ENCODE assay signal across 42 cellular contexts in genomic region chr11:5243845-5244180, GRCh38. TPM values are rescaled to one million over a fixed set of nuclear protein-coding genes. Genes with fewer than 3 reads are reported as not detected.
"Had no signal": no experiment of that assay in that cellular context is flagged by ENCODE, and none has a peak within 500 bp of the region (broad histone marks: within the 10 kb centered on the region; RNA-seq: fewer than 3 reads in every experiment).

No MANE protein-coding gene starts in this region.

- H3K9me3 ChIP-seq: ascending aorta had no signal

- H3K27ac Mint-ChIP-seq: activated B cell treated with CpG ODN at 0.5 μM for 24 hours; activated CD4-positive, alpha-beta memory T cell treated with anti-CD3 and anti-CD28 coated beads for 36 hours; activated CD4-positive, alpha-beta T cell treated with anti-CD3 and anti-CD28 coated beads, Interleukin-2, amount 10 ng/mL, durations not matched to agents 24 days and 14 days; activated CD8-positive, alpha-beta T cell treated with anti-CD3 and anti-CD28 coated beads for 36 hours; activated naive CD4-positive, alpha-beta T cell treated with anti-CD3 and anti-CD28 coated beads, Interleukin-2, amount 10 ng/mL, durations not matched to agents 7 days and 5 days; activated naive CD4-positive, alpha-beta T cell treated with anti-CD3 and anti-CD28 coated beads, Interleukin-2, amount 50 U/mL, for 24 hours; activated naive CD8-positive, alpha-beta T cell; activated naive CD8-positive, alpha-beta T cell treated with anti-CD3 and anti-CD28 coated beads, Interleukin-2, amount 10 ng/mL, durations not matched to agents 7 days and 5 days; activated naive CD8-positive, alpha-beta T cell treated with anti-CD3 and anti-CD28 coated beads, Interleukin-2, amount 50 U/mL, for 24 hours; activated T-cell treated with anti-CD3 and anti-CD28 coated beads, Interleukin-2, amount 50 U/mL, for 72 hours; activated T-helper 1 cell treated with anti-CD3 and anti-CD28 coated beads, Interleukin-12 subunit alpha, Interleukin-12 subunit beta, Interleukin-2, Interleukin-4 antibody, amounts not matched to agents 30 ng/mL and 10 ng/mL and 1 ng/mL, durations not matched to agents 14 hours and 24 hours and 36 hours; activated T-helper 2 cell treated with anti-CD3 and anti-CD28 coated beads, Interferon-gamma antibody, Interleukin-2, Interleukin-4, amounts not matched to agents 10 μg/mL and 5 μg/mL and 100 μg/mL, durations not matched to agents 14 hours and 24 hours and 36 hours; brain; T-helper 1 cell treated with Interleukin-12 subunit alpha and Interleukin-12 subunit beta and Interleukin-4 antibody, amounts not matched to agents 30 μg/mL and 1 μg/mL, for 36 hours; T-helper 2 cell treated with Interferon-gamma antibody and Interleukin-4, amounts not matched to agents 5 μg/mL and 100 μg/mL, for 36 hours had no signal

- H3K4me1 ChIP-seq: ascending aorta had no signal

- H3K27ac ChIP-seq: ascending aorta, cardiac muscle cell, VCaP had no signal

- H3K4me3 ChIP-seq: ascending aorta, cardiac muscle cell had no signal

- FAIRE-seq: TTC549 had no signal

- H3K36me3 Mint-ChIP-seq: activated CD4-positive, alpha-beta memory T cell treated with anti-CD3 and anti-CD28 coated beads for 36 hours; activated naive CD4-positive, alpha-beta T cell treated with anti-CD3 and anti-CD28 coated beads, Interleukin-2, amount 10 ng/mL, durations not matched to agents 7 days and 5 days; activated naive CD4-positive, alpha-beta T cell treated with anti-CD3 and anti-CD28 coated beads, Interleukin-2, amount 50 U/mL, for 24 hours; activated naive CD8-positive, alpha-beta T cell; activated naive CD8-positive, alpha-beta T cell treated with anti-CD3 and anti-CD28 coated beads, Interleukin-2, amount 10 ng/mL, durations not matched to agents 7 days and 5 days; brain had no signal

- H3K9me3 Mint-ChIP-seq: activated B cell treated with CpG ODN at 0.5 μM for 24 hours; activated CD4-positive, alpha-beta memory T cell treated with anti-CD3 and anti-CD28 coated beads for 36 hours; activated CD4-positive, alpha-beta T cell treated with anti-CD3 and anti-CD28 coated beads, Interleukin-2, amount 10 ng/mL, durations not matched to agents 24 days and 14 days; activated CD8-positive, alpha-beta T cell treated with anti-CD3 and anti-CD28 coated beads for 36 hours; activated naive CD4-positive, alpha-beta T cell treated with anti-CD3 and anti-CD28 coated beads, Interleukin-2, amount 10 ng/mL, durations not matched to agents 7 days and 5 days; activated naive CD4-positive, alpha-beta T cell treated with anti-CD3 and anti-CD28 coated beads, Interleukin-2, amount 50 U/mL, for 24 hours; activated naive CD8-positive, alpha-beta T cell treated with anti-CD3 and anti-CD28 coated beads, Interleukin-2, amount 10 ng/mL, durations not matched to agents 7 days and 5 days; activated naive CD8-positive, alpha-beta T cell treated with anti-CD3 and anti-CD28 coated beads, Interleukin-2, amount 50 U/mL, for 24 hours; activated T-cell treated with anti-CD3 and anti-CD28 coated beads, Interleukin-2, amount 50 U/mL, for 4 hours; activated T-cell treated with anti-CD3 and anti-CD28 coated beads, Interleukin-2, amount 50 U/mL, for 72 hours; activated T-helper 1 cell treated with anti-CD3 and anti-CD28 coated beads, Interleukin-12 subunit alpha, Interleukin-12 subunit beta, Interleukin-2, Interleukin-4 antibody, amounts not matched to agents 30 ng/mL and 10 ng/mL and 1 ng/mL, durations not matched to agents 14 hours and 24 hours and 36 hours; activated T-helper 2 cell treated with anti-CD3 and anti-CD28 coated beads, Interferon-gamma antibody, Interleukin-2, Interleukin-4, amounts not matched to agents 10 μg/mL and 5 μg/mL and 100 μg/mL, durations not matched to agents 14 hours and 24 hours and 36 hours; brain; central memory CD8-positive, alpha-beta T cell; T-helper 1 cell treated with Interleukin-12 subunit alpha and Interleukin-12 subunit beta and Interleukin-4 antibody, amounts not matched to agents 30 μg/mL and 1 μg/mL, for 36 hours; T-helper 2 cell treated with Interferon-gamma antibody and Interleukin-4, amounts not matched to agents 5 μg/mL and 100 μg/mL, for 36 hours had no signal

- H3K27me3 Mint-ChIP-seq: activated CD4-positive, alpha-beta memory T cell treated with anti-CD3 and anti-CD28 coated beads for 36 hours; activated CD4-positive, alpha-beta T cell treated with anti-CD3 and anti-CD28 coated beads, Interleukin-2, amount 10 ng/mL, durations not matched to agents 24 days and 14 days; activated naive CD4-positive, alpha-beta T cell treated with anti-CD3 and anti-CD28 coated beads, Interleukin-2, amount 10 ng/mL, durations not matched to agents 7 days and 5 days; central memory CD8-positive, alpha-beta T cell had no signal

- DNase-seq: activated B cell treated with CpG ODN at 0.5 μM for 24 hours; activated CD4-positive, alpha-beta memory T cell treated with anti-CD3 and anti-CD28 coated beads for 36 hours; activated CD4-positive, alpha-beta T cell treated with anti-CD3 and anti-CD28 coated beads for 4 hours; activated CD4-positive, alpha-beta T cell treated with anti-CD3 and anti-CD28 coated beads, Interleukin-2, amount 10 ng/mL, durations not matched to agents 24 days and 14 days; activated CD4-positive, alpha-beta T cell treated with anti-CD3 and anti-CD28 coated beads, Interleukin-2, amount 50 U/mL, for 1 hour; activated CD4-positive, alpha-beta T cell treated with anti-CD3 and anti-CD28 coated beads, Interleukin-2, amount 50 U/mL, for 4 hours; activated CD4-positive, CD25-positive, alpha-beta regulatory T cell treated with anti-CD3 and anti-CD28 coated beads, Interleukin-2, amount 50 U/mL, for 72 hours; activated CD8-positive, alpha-beta memory T cell treated with anti-CD3 and anti-CD28 coated beads, Interleukin-2, amount 50 U/mL, for 4 hours; activated CD8-positive, alpha-beta T cell treated with anti-CD3 and anti-CD28 coated beads for 36 hours; activated effector memory CD4-positive, alpha-beta T cell treated with Interleukin-2 at 50 U/mL for 16 hours; activated gamma-delta T cell; activated naive CD4-positive, alpha-beta T cell treated with anti-CD3 and anti-CD28 coated beads, Interleukin-2, amount 10 ng/mL, durations not matched to agents 7 days and 5 days; activated naive CD4-positive, alpha-beta T cell treated with Interleukin-2 at 50 U/mL for 16 hours; activated naive CD8-positive, alpha-beta T cell treated with anti-CD3 and anti-CD28 coated beads, Interleukin-2, amount 10 ng/mL, durations not matched to agents 7 days and 5 days; activated naive CD8-positive, alpha-beta T cell treated with anti-CD3 and anti-CD28 coated beads, Interleukin-2, amount 50 U/mL, for 24 hours; activated T-cell treated with anti-CD3 and anti-CD28 coated beads for 4 hours; activated T-cell treated with anti-CD3 and anti-CD28 coated beads, Interleukin-2, amount 50 U/mL, for 1 hour; activated T-cell treated with anti-CD3 and anti-CD28 coated beads, Interleukin-2, amount 50 U/mL, for 4 hours; activated T-cell treated with anti-CD3 and anti-CD28 coated beads, Interleukin-2, amount 50 U/mL, for 72 hours; amygdala; anterior cingulate cortex; caudate nucleus; cerebellar nuclear complex; T-helper 1 cell; T-helper 2 cell; T-helper 9 cell had no signal

- H3K4me1 Mint-ChIP-seq: activated B cell treated with CpG ODN at 0.5 μM for 24 hours; activated CD4-positive, alpha-beta T cell treated with anti-CD3 and anti-CD28 coated beads, Interleukin-2, amount 10 ng/mL, durations not matched to agents 24 days and 14 days; activated naive CD4-positive, alpha-beta T cell treated with anti-CD3 and anti-CD28 coated beads, Interleukin-2, amount 10 ng/mL, durations not matched to agents 7 days and 5 days; activated naive CD4-positive, alpha-beta T cell treated with anti-CD3 and anti-CD28 coated beads, Interleukin-2, amount 50 U/mL, for 24 hours; activated naive CD8-positive, alpha-beta T cell treated with anti-CD3 and anti-CD28 coated beads, Interleukin-2, amount 10 ng/mL, durations not matched to agents 7 days and 5 days; activated naive CD8-positive, alpha-beta T cell treated with anti-CD3 and anti-CD28 coated beads, Interleukin-2, amount 50 U/mL, for 24 hours; brain; central memory CD8-positive, alpha-beta T cell had no signal

- H3K4me3 Mint-ChIP-seq: activated B cell treated with CpG ODN at 0.5 μM for 24 hours; activated CD4-positive, alpha-beta memory T cell treated with anti-CD3 and anti-CD28 coated beads for 36 hours; activated CD4-positive, alpha-beta T cell treated with anti-CD3 and anti-CD28 coated beads, Interleukin-2, amount 10 ng/mL, durations not matched to agents 24 days and 14 days; activated CD8-positive, alpha-beta T cell treated with anti-CD3 and anti-CD28 coated beads for 36 hours; activated naive CD4-positive, alpha-beta T cell treated with anti-CD3 and anti-CD28 coated beads, Interleukin-2, amount 10 ng/mL, durations not matched to agents 7 days and 5 days; activated naive CD4-positive, alpha-beta T cell treated with anti-CD3 and anti-CD28 coated beads, Interleukin-2, amount 50 U/mL, for 24 hours; activated naive CD8-positive, alpha-beta T cell; activated naive CD8-positive, alpha-beta T cell treated with anti-CD3 and anti-CD28 coated beads, Interleukin-2, amount 10 ng/mL, durations not matched to agents 7 days and 5 days; activated naive CD8-positive, alpha-beta T cell treated with anti-CD3 and anti-CD28 coated beads, Interleukin-2, amount 50 U/mL, for 24 hours; activated T-cell treated with anti-CD3 and anti-CD28 coated beads, Interleukin-2, amount 50 U/mL, for 4 hours; activated T-cell treated with anti-CD3 and anti-CD28 coated beads, Interleukin-2, amount 50 U/mL, for 72 hours; activated T-helper 1 cell treated with anti-CD3 and anti-CD28 coated beads, Interleukin-12 subunit alpha, Interleukin-12 subunit beta, Interleukin-2, Interleukin-4 antibody, amounts not matched to agents 30 ng/mL and 10 ng/mL and 1 ng/mL, durations not matched to agents 14 hours and 24 hours and 36 hours; brain; central memory CD8-positive, alpha-beta T cell; T-helper 1 cell treated with Interleukin-12 subunit alpha and Interleukin-12 subunit beta and Interleukin-4 antibody, amounts not matched to agents 30 μg/mL and 1 μg/mL, for 36 hours; T-helper 2 cell treated with Interferon-gamma antibody and Interleukin-4, amounts not matched to agents 5 μg/mL and 100 μg/mL, for 36 hours had no signal

- H3K27me3 ChIP-seq: ascending aorta, cardiac muscle cell had no signal

- ATAC-seq: activated CD8-positive, alpha-beta T cell treated with anti-CD3 and anti-CD28 coated beads for 36 hours; activated naive CD8-positive, alpha-beta T cell treated with anti-CD3 and anti-CD28 coated beads, Interleukin-2, amount 50 U/mL, for 24 hours; activated T-cell treated with anti-CD3 and anti-CD28 coated beads, Interleukin-2, amount 50 U/mL, for 4 hours; activated T-cell treated with anti-CD3 and anti-CD28 coated beads, Interleukin-2, amount 50 U/mL, for 72 hours had no signal

- H3K36me3 ChIP-seq: ascending aorta, cardiac muscle cell had no signal

RNA-seq across cellular contexts. Expression of gene HBG1, which starts 5.8 kb away (rescaled TPM):
- total RNA-seq: activated B cell treated with CpG ODN at 0.5 μM for 24 hours; activated CD4-positive, alpha-beta memory T cell treated with anti-CD3 and anti-CD28 coated beads for 36 hours; activated CD4-positive, alpha-beta T cell treated with anti-CD3 and anti-CD28 coated beads, Interleukin-2, amount 10 ng/mL, durations not matched to agents 24 days and 14 days; activated CD8-positive, alpha-beta memory T cell treated with anti-CD3 and anti-CD28 coated beads for 36 hours; activated CD8-positive, alpha-beta T cell treated with anti-CD3 and anti-CD28 coated beads for 36 hours; activated naive CD8-positive, alpha-beta T cell treated with anti-CD3 and anti-CD28 coated beads, Interleukin-2, amount 10 ng/mL, durations not matched to agents 7 days and 5 days; activated T-cell treated with anti-CD3 and anti-CD28 coated beads, Interleukin-2, amount 50 U/mL, for 72 hours; activated T-helper 1 cell treated with anti-CD3 and anti-CD28 coated beads, Interleukin-12 subunit alpha, Interleukin-12 subunit beta, Interleukin-2, Interleukin-4 antibody, amounts not matched to agents 30 ng/mL and 10 ng/mL and 1 ng/mL, durations not matched to agents 14 hours and 24 hours and 36 hours; activated T-helper 2 cell treated with anti-CD3 and anti-CD28 coated beads, Interferon-gamma antibody, Interleukin-2, Interleukin-4, amounts not matched to agents 10 μg/mL and 5 μg/mL and 100 μg/mL, durations not matched to agents 14 hours and 24 hours and 36 hours; ascending aorta; bronchial epithelial cell; cardiac muscle cell; chondrocyte had no signal
- polyA plus RNA-seq: adipose tissue, cardiac muscle cell had no signal

RNA-seq across cellular contexts. Expression of gene HBD, which starts 9.5 kb away (rescaled TPM):
- total RNA-seq: activated B cell treated with CpG ODN at 0.5 μM for 24 hours; activated CD4-positive, alpha-beta memory T cell treated with anti-CD3 and anti-CD28 coated beads for 36 hours; activated CD4-positive, alpha-beta T cell treated with anti-CD3 and anti-CD28 coated beads, Interleukin-2, amount 10 ng/mL, durations not matched to agents 24 days and 14 days; activated CD8-positive, alpha-beta memory T cell treated with anti-CD3 and anti-CD28 coated beads for 36 hours; activated CD8-positive, alpha-beta T cell treated with anti-CD3 and anti-CD28 coated beads for 36 hours; activated naive CD8-positive, alpha-beta T cell treated with anti-CD3 and anti-CD28 coated beads, Interleukin-2, amount 10 ng/mL, durations not matched to agents 7 days and 5 days; activated T-helper 1 cell treated with anti-CD3 and anti-CD28 coated beads, Interleukin-12 subunit alpha, Interleukin-12 subunit beta, Interleukin-2, Interleukin-4 antibody, amounts not matched to agents 30 ng/mL and 10 ng/mL and 1 ng/mL, durations not matched to agents 14 hours and 24 hours and 36 hours; activated T-helper 2 cell treated with anti-CD3 and anti-CD28 coated beads, Interferon-gamma antibody, Interleukin-2, Interleukin-4, amounts not matched to agents 10 μg/mL and 5 μg/mL and 100 μg/mL, durations not matched to agents 14 hours and 24 hours and 36 hours; ascending aorta; bronchial epithelial cell; cardiac muscle cell; chondrocyte had no signal

RNA-seq across cellular contexts. Expression of gene HBG2, which starts 10.8 kb away (rescaled TPM):
- total RNA-seq: activated B cell treated with CpG ODN at 0.5 μM for 24 hours; activated CD4-positive, alpha-beta memory T cell treated with anti-CD3 and anti-CD28 coated beads for 36 hours; activated CD4-positive, alpha-beta T cell treated with anti-CD3 and anti-CD28 coated beads, Interleukin-2, amount 10 ng/mL, durations not matched to agents 24 days and 14 days; activated CD8-positive, alpha-beta memory T cell treated with anti-CD3 and anti-CD28 coated beads for 36 hours; activated CD8-positive, alpha-beta T cell treated with anti-CD3 and anti-CD28 coated beads for 36 hours; activated naive CD8-positive, alpha-beta T cell treated with anti-CD3 and anti-CD28 coated beads, Interleukin-2, amount 10 ng/mL, durations not matched to agents 7 days and 5 days; activated T-cell treated with anti-CD3 and anti-CD28 coated beads, Interleukin-2, amount 50 U/mL, for 72 hours; activated T-helper 1 cell treated with anti-CD3 and anti-CD28 coated beads, Interleukin-12 subunit alpha, Interleukin-12 subunit beta, Interleukin-2, Interleukin-4 antibody, amounts not matched to agents 30 ng/mL and 10 ng/mL and 1 ng/mL, durations not matched to agents 14 hours and 24 hours and 36 hours; activated T-helper 2 cell treated with anti-CD3 and anti-CD28 coated beads, Interferon-gamma antibody, Interleukin-2, Interleukin-4, amounts not matched to agents 10 μg/mL and 5 μg/mL and 100 μg/mL, durations not matched to agents 14 hours and 24 hours and 36 hours; ascending aorta; bronchial epithelial cell; cardiac muscle cell; chondrocyte had no signal
- polyA plus RNA-seq: adipose tissue, cardiac muscle cell had no signal

RNA-seq across cellular contexts. Expression of gene HBB, which starts 16.9 kb away (rescaled TPM):
- total RNA-seq: activated CD4-positive, alpha-beta memory T cell treated with anti-CD3 and anti-CD28 coated beads for 36 hours; activated CD4-positive, alpha-beta T cell treated with anti-CD3 and anti-CD28 coated beads, Interleukin-2, amount 10 ng/mL, durations not matched to agents 24 days and 14 days; activated CD8-positive, alpha-beta memory T cell treated with anti-CD3 and anti-CD28 coated beads for 36 hours; activated CD8-positive, alpha-beta T cell treated with anti-CD3 and anti-CD28 coated beads for 36 hours; activated naive CD8-positive, alpha-beta T cell treated with anti-CD3 and anti-CD28 coated beads, Interleukin-2, amount 10 ng/mL, durations not matched to agents 7 days and 5 days; activated T-cell treated with anti-CD3 and anti-CD28 coated beads, Interleukin-2, amount 50 U/mL, for 4 hours; activated T-cell treated with anti-CD3 and anti-CD28 coated beads, Interleukin-2, amount 50 U/mL, for 72 hours; activated T-helper 1 cell treated with anti-CD3 and anti-CD28 coated beads, Interleukin-12 subunit alpha, Interleukin-12 subunit beta, Interleukin-2, Interleukin-4 antibody, amounts not matched to agents 30 ng/mL and 10 ng/mL and 1 ng/mL, durations not matched to agents 14 hours and 24 hours and 36 hours; activated T-helper 2 cell treated with anti-CD3 and anti-CD28 coated beads, Interferon-gamma antibody, Interleukin-2, Interleukin-4, amounts not matched to agents 10 μg/mL and 5 μg/mL and 100 μg/mL, durations not matched to agents 14 hours and 24 hours and 36 hours; bronchial epithelial cell; cardiac muscle cell; chondrocyte had no signal
- polyA plus RNA-seq: cardiac muscle cell had no signal

RNA-seq across cellular contexts. Expression of gene HBE1, which starts 25.9 kb away (rescaled TPM):
- total RNA-seq: activated B cell treated with CpG ODN at 0.5 μM for 24 hours; activated CD4-positive, alpha-beta memory T cell treated with anti-CD3 and anti-CD28 coated beads for 36 hours; activated CD4-positive, alpha-beta T cell treated with anti-CD3 and anti-CD28 coated beads, Interleukin-2, amount 10 ng/mL, durations not matched to agents 24 days and 14 days; activated CD8-positive, alpha-beta memory T cell treated with anti-CD3 and anti-CD28 coated beads for 36 hours; activated CD8-positive, alpha-beta T cell treated with anti-CD3 and anti-CD28 coated beads for 36 hours; activated naive CD8-positive, alpha-beta T cell treated with anti-CD3 and anti-CD28 coated beads, Interleukin-2, amount 10 ng/mL, durations not matched to agents 7 days and 5 days; activated T-cell treated with anti-CD3 and anti-CD28 coated beads, Interleukin-2, amount 50 U/mL, for 72 hours; activated T-helper 1 cell treated with anti-CD3 and anti-CD28 coated beads, Interleukin-12 subunit alpha, Interleukin-12 subunit beta, Interleukin-2, Interleukin-4 antibody, amounts not matched to agents 30 ng/mL and 10 ng/mL and 1 ng/mL, durations not matched to agents 14 hours and 24 hours and 36 hours; activated T-helper 2 cell treated with anti-CD3 and anti-CD28 coated beads, Interferon-gamma antibody, Interleukin-2, Interleukin-4, amounts not matched to agents 10 μg/mL and 5 μg/mL and 100 μg/mL, durations not matched to agents 14 hours and 24 hours and 36 hours; ascending aorta; bronchial epithelial cell; chondrocyte had no signal
